8 cellular contexts compared by ENCODE assay signal in the genomic region with DNA sequence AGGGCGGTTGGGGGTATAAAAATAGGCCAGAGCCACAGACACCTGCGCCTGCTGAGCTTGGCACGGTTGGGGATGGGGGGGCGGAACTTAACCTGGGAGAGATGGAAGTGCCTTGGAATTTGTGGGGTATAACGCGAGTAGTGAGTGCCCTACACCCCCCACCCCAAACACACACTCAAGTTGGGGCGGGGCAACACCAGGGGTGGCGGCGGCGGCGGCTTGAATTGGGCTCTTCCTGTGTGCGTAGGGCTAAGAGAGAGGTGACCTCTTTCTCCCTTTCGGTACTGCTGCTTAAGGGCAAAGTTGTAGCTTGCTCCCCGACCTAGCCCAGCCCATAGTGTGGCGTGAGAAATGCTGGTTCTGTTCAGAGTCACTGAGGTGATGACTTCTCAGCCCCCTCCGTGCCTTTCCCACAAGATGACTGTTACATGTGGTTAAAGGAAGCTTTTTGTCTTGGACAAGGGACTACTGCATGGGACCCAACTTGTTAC. TPM values are rescaled to one million over a fixed set of nuclear protein-coding genes. Genes with fewer than 3 reads are reported as not detected.
DNase-seq lines count a peak whose midpoint lies in the region; TF ChIP-seq lines count a peak whose summit lies in the region.

No MANE protein-coding gene starts in this region.

- H2BK12ac ChIP-seq in neuronal stem cell (ENCODE audit: low read length), result no peak overlapping the region

- H3K27me3 ChIP-seq in esophagus muscularis mucosa, result no peaks in the 10 kb centered on the region
- peaks cover 0 to 49% (median 0%) of the 10 kb centered on the region in 3 experiments for H3K27me3 ChIP-seq in neuronal stem cell (ENCODE audit: control insufficient read depth in 3 of 3, insufficient read depth in 3 of 3, low read depth in 1 of 3, low read length in 3 of 3)
- H3K27me3 ChIP-seq in uterus, result no peaks in the 10 kb centered on the region

- POLR2A ChIA-PET in HEK293T (lab: Yijun Ruan, JAX), result interaction anchor here (0.8 to 1.5 kb wide), 3 partner anchors 9 to 43 kb away, joined by 3 read pairs; no protein-coding TSS in a partner anchor

- H4K8ac ChIP-seq in neuronal stem cell (ENCODE audit: low read depth, low read length), result no peak overlapping the region

- no peak overlapping the region for H4K91ac ChIP-seq in neuronal stem cell (ENCODE audit: low read depth, low read length, poor library complexity)

- no peaks in the 10 kb centered on the region for H3K36me3 ChIP-seq in esophagus muscularis mucosa
- H3K36me3 ChIP-seq in neuronal stem cell (replicated peaks in 1 of 2; ENCODE audit: control insufficient read depth in 2 of 2, insufficient read depth in 2 of 2, low read length in 2 of 2), result no peaks in the 10 kb centered on the region
- no peaks in the 10 kb centered on the region for H3K36me3 ChIP-seq in uterus

- TF ChIP-seq CTCF in GM10266 (IDR thresholded peaks at IDR 0.05; ENCODE audit: control insufficient read depth, insufficient read depth, low read depth, missing control alignments) (no peak), esophagus muscularis mucosa (IDR thresholded peaks at IDR 0.05) (no peak), uterus (IDR thresholded peaks at IDR 0.05) (no peak)

- peak overlapping the region; percentile 38 for H3K14ac ChIP-seq in neuronal stem cell (ENCODE audit: low read length)

- H2BK120ac ChIP-seq in neuronal stem cell (ENCODE audit: low read depth, low read length), result no peak overlapping the region

- no peak overlapping the region for H3K4ac ChIP-seq in neuronal stem cell (ENCODE audit: low read length)

- CTCF ChIA-PET in HEK293T (lab: Yijun Ruan, JAX), result interaction anchor here (1.1 kb wide), 1 partner anchor 35 kb away, joined by 3 read pairs; no protein-coding TSS in a partner anchor

- DNase-seq in GM10266 (ENCODE audit: extremely low spot score), result peak; percentile 38
- peak; percentile 18 for DNase-seq in H4 (ENCODE audit: low spot score)
- DNase-seq in M059J (ENCODE audit: low read depth), result peak; percentile 71
- DNase-seq in activated CD8-positive, alpha-beta memory T cell treated with anti-CD3 and anti-CD28 coated beads, Interleukin-2, amount 50 U/mL, for 4 hours, result peak; percentile 48
- DNase-seq in esophagus muscularis mucosa (ENCODE audit: extremely low spot score), result no peak
- peak; percentile 21 for DNase-seq in neuronal stem cell (ENCODE audit: low spot score)
- peak; percentile 15 to 19 for DNase-seq in uterus
- no peak for DNase-seq in HEK293T (ENCODE audit: extremely low spot score)

- H3K27ac ChIP-seq in esophagus muscularis mucosa (replicated peaks in 1 of 4), result peak overlapping the region in 2 of 4 donors; percentile 48 to 74
- peak overlapping the region; percentile 84 for H3K27ac ChIP-seq in neuronal stem cell (replicated peaks; ENCODE audit: low read length)
- peak overlapping the region; percentile 74 to 83 for H3K27ac ChIP-seq in uterus

- WGBS in esophagus muscularis mucosa, result 25% methylated on average over 12 of the region's 16 CpGs
- no CpG with 5 or more reads among the region's 16 CpGs for WGBS in neuronal stem cell (ENCODE audit: extremely low coverage in 2 of 2, insufficient read length in 2 of 2, insufficient replicate concordance in 1 of 2), 2 donors

- H3K9me3 ChIP-seq in esophagus muscularis mucosa, result no peaks in the 10 kb centered on the region
- no peaks in the 10 kb centered on the region for H3K9me3 ChIP-seq in neuronal stem cell (replicated peaks in 1 of 2; ENCODE audit: control insufficient read depth in 2 of 2, insufficient read depth in 1 of 2, low read depth in 1 of 2, low read length in 2 of 2)
- H3K9me3 ChIP-seq in uterus, result no peaks in the 10 kb centered on the region

- intact Hi-C loops in esophagus muscularis mucosa (cut with DNase I), result no loop called here
- intact Hi-C loops in uterus (cut with DNase I; ENCODE audit: low total_unique reads), result no loop called here

- H2BK5ac ChIP-seq in neuronal stem cell (ENCODE audit: low read length), result peak overlapping the region; percentile 39

- no peak for TF ChIP-seq EP300 in esophagus muscularis mucosa (IDR thresholded peaks at IDR 0.05)

- H3K9ac ChIP-seq in neuronal stem cell (ENCODE audit: low read depth, low read length, poor library complexity), result peak overlapping the region; percentile 91

- peak overlapping the region; percentile 64 to 73 (median 65) for H3K4me3 ChIP-seq in esophagus muscularis mucosa
- peak overlapping the region; percentile 68 to 99 for H3K4me3 ChIP-seq in neuronal stem cell (ENCODE audit: low read length in 2 of 2)
- peak overlapping the region; percentile 57 to 68 for H3K4me3 ChIP-seq in uterus

- H3K79me1 ChIP-seq in neuronal stem cell (ENCODE audit: low read depth, low read length), result no peaks in the 10 kb centered on the region

- peak overlapping the region; percentile 91 for H3K18ac ChIP-seq in neuronal stem cell (ENCODE audit: low read length)

- peak overlapping the region; percentile 28 for H2AK5ac ChIP-seq in neuronal stem cell (ENCODE audit: low read depth, low read length)

- TF ChIP-seq POLR2A in esophagus muscularis mucosa (IDR thresholded peaks at IDR 0.05; ENCODE audit: low read depth), result no peak
- TF ChIP-seq POLR2A in uterus (IDR thresholded peaks at IDR 0.05), result no peak

- no peak overlapping the region for H3K23ac ChIP-seq in neuronal stem cell (ENCODE audit: low read depth, low read length, poor library complexity)

- peak overlapping the region; percentile 93 for H2AFZ ChIP-seq in neuronal stem cell (ENCODE audit: low read length)

- H2BK15ac ChIP-seq in neuronal stem cell (ENCODE audit: low read length), result no peak overlapping the region

- H3K4me2 ChIP-seq in neuronal stem cell (ENCODE audit: insufficient read depth, low read length, poor library complexity, severe bottlenecking), result peak overlapping the region; percentile 54

- H3K4me1 ChIP-seq in esophagus muscularis mucosa (peaks cover 7 to 17% (median 12%) of the 10 kb centered on the region in 4 donors), neuronal stem cell (ENCODE audit: control insufficient read depth in 2 of 2, insufficient read depth in 1 of 2, low read depth in 1 of 2, low read length in 2 of 2) (peaks cover 0 to 2% of the 10 kb centered on the region in 2 donors), uterus (no peaks in the 10 kb centered on the region)

TF ChIP-seq in HEK293T, 16 proteins besides CTCF, POLR2A, EP300 and RAD21:
- TF ChIP-seq ELF4 (IDR thresholded peaks at IDR 0.05), result no peak
- TF ChIP-seq SUZ12 (IDR thresholded peaks at IDR 0.05), result no peak
- no peak for TF ChIP-seq LEF1 (IDR thresholded peaks at IDR 0.05; ENCODE audit: borderline replicate concordance)
- no peak for TF ChIP-seq FOXA1 (IDR thresholded peaks at IDR 0.05)
- no peak for TF ChIP-seq FOXM1 (IDR thresholded peaks at IDR 0.05; ENCODE audit: borderline replicate concordance)
- no peak for TF ChIP-seq TARDBP (IDR thresholded peaks at IDR 0.05)
- TF ChIP-seq CTBP1 (IDR thresholded peaks at IDR 0.05; ENCODE audit: borderline replicate concordance), result no peak
- TF ChIP-seq L3MBTL2 (conservative IDR thresholded peaks at IDR 0.05), result no peak
- no peak for TF ChIP-seq ARNT (IDR thresholded peaks at IDR 0.05)
- TF ChIP-seq BHLHE40 (IDR thresholded peaks at IDR 0.05; ENCODE audit: borderline replicate concordance), result no peak
TF ChIP-seq in HEK293T: peak in this region for 0.

RNA-seq across cellular contexts. Expression of gene STK26, which starts 0.8 kb away (rescaled TPM):
- total RNA-seq in H4 (2014; rRNA removed; shearing (Covaris generic)), result 31.5 and 32.5 TPM in 2 replicates
- total RNA-seq in M059J (2014; rRNA removed; shearing (Covaris generic)), result 21.3 and 25.0 TPM in 2 replicates
- total RNA-seq in esophagus muscularis mucosa, result 10 to 100 TPM; 11.6 to 15.9 (median 13.6) TPM
- 61.5 TPM for polyA plus RNA-seq in neuronal stem cell (2013, experiment 1 of 2)
- 63.7 TPM for polyA plus RNA-seq in neuronal stem cell (2013, experiment 2 of 2)
- total RNA-seq in uterus, result 100 to 1,000 TPM in 2 of 4 donors, 10 to 100 TPM in 2; 65.9 to 137 (median 111) TPM

Comparison
In these comparisons a context has a peak if more than half of its experiments do, and no peak if none do; other contexts are left out.
1. DNase-seq: peak in GM10266 (single experiment), H4 (single experiment), M059J (single experiment), activated CD8-positive, alpha-beta memory T cell treated with anti-CD3 and anti-CD28 coated beads, Interleukin-2, amount 50 U/mL, for 4 hours (single experiment), neuronal stem cell (single experiment) and uterus (2 of 2); none in esophagus muscularis mucosa (single experiment) and HEK293T (single experiment).
2. Peak in every context shown above with its lines, with median percentiles within 50 percentile points of each other: H3K4me3 ChIP-seq.